1 cellular context compared by ENCODE assay signal in the genomic region with DNA sequence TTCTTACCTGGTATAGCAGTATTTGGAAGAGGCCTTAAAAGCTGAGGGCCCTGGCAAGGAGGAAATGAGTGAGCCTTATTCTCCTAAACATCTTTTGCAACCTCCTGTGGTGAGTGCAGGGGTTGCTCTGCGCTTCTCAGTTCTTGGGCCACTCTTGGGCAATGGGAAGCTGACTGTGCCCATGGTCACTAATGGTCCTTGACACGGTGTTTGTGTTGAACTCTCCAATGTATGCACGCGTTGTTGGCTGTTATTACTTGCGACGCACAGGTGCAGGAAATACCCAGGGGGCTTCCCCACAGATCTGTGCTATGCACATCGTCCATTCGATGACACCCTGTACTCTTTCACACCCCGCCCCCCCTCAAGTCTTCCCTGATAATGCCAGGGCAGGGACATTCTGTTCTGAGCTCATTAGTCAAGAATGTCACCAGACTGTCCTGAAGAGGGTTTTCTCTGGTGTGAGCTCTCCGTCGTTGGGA.
TF ChIP-seq lines count a peak whose summit lies in the region.

No MANE protein-coding gene starts in this region.

TF ChIP-seq in GM23338, 12 proteins besides CTCF, POLR2A, EP300 and RAD21 (continued from another document):
- TF ChIP-seq, protein P1, sequence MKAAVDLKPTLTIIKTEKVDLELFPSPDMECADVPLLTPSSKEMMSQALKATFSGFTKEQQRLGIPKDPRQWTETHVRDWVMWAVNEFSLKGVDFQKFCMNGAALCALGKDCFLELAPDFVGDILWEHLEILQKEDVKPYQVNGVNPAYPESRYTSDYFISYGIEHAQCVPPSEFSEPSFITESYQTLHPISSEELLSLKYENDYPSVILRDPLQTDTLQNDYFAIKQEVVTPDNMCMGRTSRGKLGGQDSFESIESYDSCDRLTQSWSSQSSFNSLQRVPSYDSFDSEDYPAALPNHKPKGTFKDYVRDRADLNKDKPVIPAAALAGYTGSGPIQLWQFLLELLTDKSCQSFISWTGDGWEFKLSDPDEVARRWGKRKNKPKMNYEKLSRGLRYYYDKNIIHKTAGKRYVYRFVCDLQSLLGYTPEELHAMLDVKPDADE (IDR thresholded peaks at IDR 0.05): no peak
- TF ChIP-seq, protein P2, sequence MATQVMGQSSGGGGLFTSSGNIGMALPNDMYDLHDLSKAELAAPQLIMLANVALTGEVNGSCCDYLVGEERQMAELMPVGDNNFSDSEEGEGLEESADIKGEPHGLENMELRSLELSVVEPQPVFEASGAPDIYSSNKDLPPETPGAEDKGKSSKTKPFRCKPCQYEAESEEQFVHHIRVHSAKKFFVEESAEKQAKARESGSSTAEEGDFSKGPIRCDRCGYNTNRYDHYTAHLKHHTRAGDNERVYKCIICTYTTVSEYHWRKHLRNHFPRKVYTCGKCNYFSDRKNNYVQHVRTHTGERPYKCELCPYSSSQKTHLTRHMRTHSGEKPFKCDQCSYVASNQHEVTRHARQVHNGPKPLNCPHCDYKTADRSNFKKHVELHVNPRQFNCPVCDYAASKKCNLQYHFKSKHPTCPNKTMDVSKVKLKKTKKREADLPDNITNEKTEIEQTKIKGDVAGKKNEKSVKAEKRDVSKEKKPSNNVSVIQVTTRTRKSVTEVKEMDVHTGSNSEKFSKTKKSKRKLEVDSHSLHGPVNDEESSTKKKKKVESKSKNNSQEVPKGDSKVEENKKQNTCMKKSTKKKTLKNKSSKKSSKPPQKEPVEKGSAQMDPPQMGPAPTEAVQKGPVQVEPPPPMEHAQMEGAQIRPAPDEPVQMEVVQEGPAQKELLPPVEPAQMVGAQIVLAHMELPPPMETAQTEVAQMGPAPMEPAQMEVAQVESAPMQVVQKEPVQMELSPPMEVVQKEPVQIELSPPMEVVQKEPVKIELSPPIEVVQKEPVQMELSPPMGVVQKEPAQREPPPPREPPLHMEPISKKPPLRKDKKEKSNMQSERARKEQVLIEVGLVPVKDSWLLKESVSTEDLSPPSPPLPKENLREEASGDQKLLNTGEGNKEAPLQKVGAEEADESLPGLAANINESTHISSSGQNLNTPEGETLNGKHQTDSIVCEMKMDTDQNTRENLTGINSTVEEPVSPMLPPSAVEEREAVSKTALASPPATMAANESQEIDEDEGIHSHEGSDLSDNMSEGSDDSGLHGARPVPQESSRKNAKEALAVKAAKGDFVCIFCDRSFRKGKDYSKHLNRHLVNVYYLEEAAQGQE (IDR thresholded peaks at IDR 0.05; ENCODE audit: unreplicated experiment): no peak
- no peak for TF ChIP-seq ZNF114 (CRISPR knock-in tag; IDR thresholded peaks at IDR 0.05)
TF ChIP-seq in GM23338: peak in this region for 0.
